8 cellular contexts compared by ENCODE assay signal in genomic region chr17:39002991-39003715, GRCh38. TPM values are rescaled to one million over a fixed set of nuclear protein-coding genes. Genes with fewer than 3 reads are reported as not detected.
DNase-seq lines count a peak whose midpoint lies in the region; ATAC-seq and TF ChIP-seq lines count a peak whose summit lies in the region.

No MANE protein-coding gene starts in this region.

- H3K36me3 ChIP-seq in CD4-positive, CD25-positive, alpha-beta regulatory T cell (ENCODE audit: control insufficient read depth, insufficient read depth, low read length) = no peaks in the 10 kb centered on the region
- no peaks in the 10 kb centered on the region for H3K36me3 ChIP-seq in esophagus muscularis mucosa

- peaks cover 10 to 30% (median 11%) of the 10 kb centered on the region in 4 donors for H3K4me1 Mint-ChIP-seq in CD4-positive, CD25-positive, alpha-beta regulatory T cell

- peak overlapping the region; percentile 47 for H3K4me3 ChIP-seq in CD4-positive, CD25-positive, alpha-beta regulatory T cell (ENCODE audit: low read depth, low read length)
- peak overlapping the region; percentile 2 to 28 (median 14) for H3K4me3 ChIP-seq in esophagus muscularis mucosa

- TF ChIP-seq EP300 in esophagus muscularis mucosa (IDR thresholded peaks at IDR 0.05) = no peak

- intact Hi-C loops in esophagus muscularis mucosa (cut with DNase I) (no loop called here), posterior cingulate gyrus (cut with DNase I) (no loop called here)

- H3K9me3 Mint-ChIP-seq in CD4-positive, CD25-positive, alpha-beta regulatory T cell = peaks cover 0 to 9% (median 0%) of the 10 kb centered on the region in 7 donors

- no peak for TF ChIP-seq CTCF in esophagus muscularis mucosa (IDR thresholded peaks at IDR 0.05)

- peak overlapping the region; percentile 50 to 85 (median 83) for H3K27ac Mint-ChIP-seq in CD4-positive, CD25-positive, alpha-beta regulatory T cell

- no peaks in the 10 kb centered on the region for H3K36me3 Mint-ChIP-seq in CD4-positive, CD25-positive, alpha-beta regulatory T cell

- ATAC-seq in CD4-positive, CD25-positive, alpha-beta regulatory T cell (ENCODE audit: low read depth in 2 of 2) = peak; percentile 52 to 55
- ATAC-seq in GM19328 (IDR thresholded peaks at IDR 0.05; ENCODE audit: unreplicated experiment) = no peak

- DNase-seq in CD4-positive, CD25-positive, alpha-beta regulatory T cell = peak in 2 of 3 donors; percentile 49 to 74
- peak; percentile 5 to 9 for DNase-seq in activated CD8-positive, alpha-beta memory T cell treated with anti-CD3 and anti-CD28 coated beads for 4 hours (ENCODE audit: low read depth in 2 of 2)
- DNase-seq in esophagus muscularis mucosa (ENCODE audit: extremely low spot score) (peak; percentile 93), posterior cingulate gyrus (peak in 6 of 10 donors; percentile 29 to 84 (median 46)), D341Med (ENCODE audit: low spot score) (no peak), H4 (ENCODE audit: low spot score) (no peak), SW 1271 (lab: John Stamatoyannopoulos, UW) (no peak)

- no peaks in the 10 kb centered on the region for H3K27me3 ChIP-seq in CD4-positive, CD25-positive, alpha-beta regulatory T cell (ENCODE audit: control insufficient read depth, insufficient read depth, low read length)
- no peaks in the 10 kb centered on the region for H3K27me3 ChIP-seq in esophagus muscularis mucosa

- H3K27ac ChIP-seq in CD4-positive, CD25-positive, alpha-beta regulatory T cell (ENCODE audit: insufficient read depth, low read length, poor library complexity, severe bottlenecking) = no peak overlapping the region
- peak overlapping the region; percentile 69 to 84 (median 82) for H3K27ac ChIP-seq in esophagus muscularis mucosa (replicated peaks in 1 of 4)

- TF ChIP-seq POLR2A in esophagus muscularis mucosa (IDR thresholded peaks at IDR 0.05; ENCODE audit: low read depth) = no peak

- peaks cover 6% of the 10 kb centered on the region for H3K27me3 Mint-ChIP-seq in CD4-positive, CD25-positive, alpha-beta regulatory T cell

- H3K4me3 Mint-ChIP-seq in CD4-positive, CD25-positive, alpha-beta regulatory T cell = peak overlapping the region in 3 of 4 donors; percentile 4 to 77 (median 61)

- H3K9me3 ChIP-seq in CD4-positive, CD25-positive, alpha-beta regulatory T cell (ENCODE audit: control insufficient read depth in 2 of 2, low read length in 2 of 2) = no peaks in the 10 kb centered on the region
- no peaks in the 10 kb centered on the region for H3K9me3 ChIP-seq in esophagus muscularis mucosa

- peaks cover 10% of the 10 kb centered on the region for H3K4me1 ChIP-seq in CD4-positive, CD25-positive, alpha-beta regulatory T cell (ENCODE audit: control insufficient read depth, insufficient read depth, low read length, poor library complexity, severe bottlenecking)
- peaks cover 28 to 48% (median 39%) of the 10 kb centered on the region in 4 donors for H3K4me1 ChIP-seq in esophagus muscularis mucosa

- 45% methylated on average over 16 of the region's 16 CpGs for WGBS in esophagus muscularis mucosa

RNA-seq across cellular contexts. Expression of gene FBXO47, which starts 36.0 kb away (rescaled TPM):
- total RNA-seq in CD4-positive, CD25-positive, alpha-beta regulatory T cell = not detected
- not detected for polyA plus RNA-seq in CD4-positive, CD25-positive, alpha-beta regulatory T cell
- under 1 TPM in 1 of 4 donors, not detected in 3; 0.26 TPM for total RNA-seq in esophagus muscularis mucosa
- not detected in 2 replicates for total RNA-seq in H4 (2014; rRNA removed; shearing (Covaris generic))

Comparison
In these comparisons a context has a peak if more than half of its experiments do, and no peak if none do; other contexts are left out.
1. DNase-seq: peak in CD4-positive, CD25-positive, alpha-beta regulatory T cell (2 of 3), activated CD8-positive, alpha-beta memory T cell treated with anti-CD3 and anti-CD28 coated beads for 4 hours (2 of 2), esophagus muscularis mucosa (single experiment) and posterior cingulate gyrus (6 of 10); none in D341Med (single experiment), H4 (single experiment) and SW 1271 (0 of 2).